Comparison of ENCODE assay signal across 7 cellular contexts in the genomic region with DNA sequence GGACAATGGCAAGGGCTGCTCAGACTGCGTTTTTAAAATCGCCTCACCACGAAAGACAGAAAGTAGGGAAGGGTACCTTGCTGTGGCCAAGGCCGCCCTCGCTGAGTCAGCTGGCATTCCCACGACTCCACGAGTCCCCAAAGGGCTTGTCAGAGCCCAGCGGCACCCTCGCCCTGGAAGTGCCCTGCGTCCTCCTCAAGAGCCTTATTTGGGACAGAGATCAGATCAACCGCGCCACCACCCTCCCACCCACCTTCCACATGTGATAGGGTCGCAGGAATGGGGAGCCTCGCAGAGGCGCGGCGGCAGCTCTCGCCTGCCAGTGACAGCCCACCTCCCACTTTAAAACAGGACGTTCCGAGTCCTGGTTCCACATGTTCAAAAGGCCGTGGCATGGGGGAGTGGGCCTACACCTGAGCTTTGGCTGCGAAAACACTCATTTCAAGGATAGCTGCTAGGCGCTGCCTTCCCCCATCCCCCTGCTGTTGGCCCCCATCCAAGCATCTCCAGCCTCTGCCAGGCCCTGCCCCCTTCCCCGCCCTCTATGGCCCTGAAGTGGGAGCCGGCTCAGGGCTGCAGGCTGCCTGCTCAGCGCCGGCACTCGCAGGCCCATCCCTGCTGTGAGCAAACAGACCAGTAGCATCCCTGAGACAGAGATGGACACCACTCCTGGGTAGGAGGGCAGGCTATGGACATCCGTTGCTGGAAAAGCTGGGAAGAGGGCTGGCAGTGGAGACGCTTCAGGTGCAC. TPM values are rescaled to one million over a fixed set of nuclear protein-coding genes. Genes with fewer than 3 reads are reported as not detected.
DNase-seq lines count a peak whose midpoint lies in the region; ATAC-seq and TF ChIP-seq lines count a peak whose summit lies in the region.

No MANE protein-coding gene starts in this region.

- no peaks in the 10 kb centered on the region for H3K9me2 ChIP-seq in OCI-LY7 (ENCODE audit: insufficient read depth, low read length)

- H3K27me3 Mint-ChIP-seq in effector memory CD8-positive, alpha-beta T cell, result no peaks in the 10 kb centered on the region
- peaks cover 0 to 30% (median 8%) of the 10 kb centered on the region in 3 donors for H3K27me3 Mint-ChIP-seq in naive B cell

- CTCF ChIA-PET in OCI-LY7 (lab: Charles Lee; ENCODE audit: unreplicated experiment), result interaction anchor here (0.6 kb wide), 1 partner anchor 893 kb away, joined by 3 read pairs; no protein-coding TSS in a partner anchor

- DNase-seq in HFF-Myc (ENCODE audit: extremely low read depth, low read depth) (no peak), OCI-LY7 (ENCODE audit: low spot score) (no peak), naive B cell (no peak), NOMO-1 treated with dmso at 0.1 percent for 144 hours (lab: John Stamatoyannopoulos, UW; ENCODE audit: unreplicated experiment) (no peak), kidney glomerular epithelial cell (lab: John Stamatoyannopoulos, UW) (no peak)
- DNase-seq in effector memory CD8-positive, alpha-beta T cell, result no peak

- no peak for ATAC-seq in effector memory CD8-positive, alpha-beta T cell (replicated peaks)
- no peak for ATAC-seq in naive B cell (ENCODE audit: low read depth in 2 of 2)
- no peak for ATAC-seq in GM21360 (IDR thresholded peaks at IDR 0.05; ENCODE audit: unreplicated experiment)

- peak overlapping the region; percentile 87 for H3K4me2 ChIP-seq in OCI-LY7 (ENCODE audit: low read length)

- POLR2A ChIA-PET in OCI-LY7 (lab: Charles Lee), result interaction anchor here (0.6 kb wide), 1 partner anchor 829 kb away, joined by 5 read pairs; no protein-coding TSS in a partner anchor

- H3K4me1 Mint-ChIP-seq in effector memory CD8-positive, alpha-beta T cell (ENCODE audit: low read depth in 2 of 2), result peaks cover 3 to 5% of the 10 kb centered on the region in 2 donors
- peaks cover 3 to 9% (median 4%) of the 10 kb centered on the region in 3 donors for H3K4me1 Mint-ChIP-seq in naive B cell

- H3K36me3 Mint-ChIP-seq in effector memory CD8-positive, alpha-beta T cell (ENCODE audit: insufficient read depth), result no peaks in the 10 kb centered on the region
- no peaks in the 10 kb centered on the region for H3K36me3 Mint-ChIP-seq in naive B cell

- TF ChIP-seq CTCF in HFF-Myc (IDR thresholded peaks at IDR 0.05; ENCODE audit: low read depth, low read length, missing control alignments), result no peak
- no peak for TF ChIP-seq CTCF in OCI-LY7 (conservative IDR thresholded peaks at IDR 0.05; ENCODE audit: low read length)

- intact Hi-C loops in OCI-LY7 (cut with micrococcal nuclease; ENCODE audit: unreplicated experiment), result loop anchor here (1.0 kb wide), 1 partner anchor 122 kb away; no protein-coding TSS in a partner anchor

- H3K4me1 ChIP-seq in OCI-LY7 (ENCODE audit: insufficient read depth, low read length, poor library complexity, severe bottlenecking), result no peaks in the 10 kb centered on the region

- no TSS peak for BruUV-seq in OCI-LY7 (replicated peaks; lab: Mats Ljungman, UMichigan)

- no peak overlapping the region for H3K27ac ChIP-seq in OCI-LY7 (ENCODE audit: low read depth, low read length, poor library complexity, severe bottlenecking)

- H3K27ac Mint-ChIP-seq in effector memory CD8-positive, alpha-beta T cell, result peak overlapping the region; percentile 35 to 51
- H3K27ac Mint-ChIP-seq in naive B cell, result peak overlapping the region in 1 of 6 donors; percentile 34

- H3K4me3 Mint-ChIP-seq in effector memory CD8-positive, alpha-beta T cell, result peak overlapping the region; percentile 66 to 67
- H3K4me3 Mint-ChIP-seq in naive B cell, result peak overlapping the region; percentile 68 to 84 (median 75)

- H4K20me1 ChIP-seq in OCI-LY7 (ENCODE audit: insufficient read depth, low read length), result no peaks in the 10 kb centered on the region

- H3K36me3 ChIP-seq in OCI-LY7 (ENCODE audit: insufficient read depth, low read length), result no peaks in the 10 kb centered on the region

- no peaks in the 10 kb centered on the region for H3K9me3 ChIP-seq in OCI-LY7 (ENCODE audit: low read length)

- peak overlapping the region; percentile 64 for H3K4me3 ChIP-seq in HFF-Myc (replicated peaks; ENCODE audit: low read depth, low read length)
- H3K4me3 ChIP-seq in OCI-LY7 (ENCODE audit: low read depth, low read length, poor library complexity, severe bottlenecking), result peak overlapping the region; percentile 72

- no peaks in the 10 kb centered on the region for H3K79me2 ChIP-seq in OCI-LY7 (ENCODE audit: insufficient read depth, low read depth, low read length)

- H3K9me3 Mint-ChIP-seq in effector memory CD8-positive, alpha-beta T cell, result no peaks in the 10 kb centered on the region
- no peaks in the 10 kb centered on the region for H3K9me3 Mint-ChIP-seq in naive B cell

- H2AFZ ChIP-seq in OCI-LY7 (ENCODE audit: low read length), result peak overlapping the region; percentile 95; the same call in 1 of the 2 replicates

RNA-seq across cellular contexts. Expression of a gene that starts 38.1 kb away (rescaled TPM):
- total RNA-seq in OCI-LY7 (2014; rRNA removed; shearing (Covaris generic)), result 0.59 and 1.1 TPM in 2 replicates
- 1.3 and 1.7 TPM in 2 replicates for total RNA-seq in OCI-LY7 (2022)
- not detected for polyA plus RNA-seq in naive B cell (ENCODE audit: low read depth in 6 of 6)

RNA-seq across cellular contexts. Expression of a gene that starts 43.3 kb away (rescaled TPM):
- not detected in 2 replicates for total RNA-seq in OCI-LY7 (2014; rRNA removed; shearing (Covaris generic))
- not detected in 2 replicates for total RNA-seq in OCI-LY7 (2022)
- polyA plus RNA-seq in naive B cell (ENCODE audit: low read depth in 6 of 6), result not detected
